ENCODE assay signal across 6 cellular contexts in genomic region chr7:63038987-63039386, GRCh38.
"Had no signal": no experiment of that assay in that cellular context is flagged by ENCODE, and none has a peak within 500 bp of the region (broad histone marks: within the 10 kb centered on the region; RNA-seq: fewer than 3 reads in every experiment).

No MANE protein-coding gene starts in this region.

- H3K4me1 Mint-ChIP-seq: GM23338, H9, IgD-negative memory B cell had no signal

- H3K27ac Mint-ChIP-seq: GM23338, H9, IgD-negative memory B cell had no signal

- DNase-seq: H9, HCEC 1CT, KBM-7 had no signal

- H3K27me3 Mint-ChIP-seq: IgD-negative memory B cell had no signal

- H3K4me3 Mint-ChIP-seq: GM23338, IgD-negative memory B cell had no signal

- H3K4me3 ChIP-seq: GM23338 had no signal

- H3K27ac ChIP-seq: HL-60 had no signal
